30 cellular contexts compared by ENCODE assay signal in genomic region chr3:160950542-160950941, GRCh38.
"Had no signal": no experiment of that assay in that cellular context is flagged by ENCODE, and none has a peak within 500 bp of the region (broad histone marks: within the 10 kb centered on the region; RNA-seq: fewer than 3 reads in every experiment).

No MANE protein-coding gene starts in this region.

- H3K9me3 ChIP-seq: adrenal gland, ascending aorta, neutrophil, SK-N-SH, spleen, testis, transverse colon had no signal

- DNase-seq: activated CD4-positive, alpha-beta memory T cell treated with anti-CD3 and anti-CD28 coated beads for 36 hours; activated CD4-positive, alpha-beta T cell treated with anti-CD3 and anti-CD28 coated beads, Interleukin-2, amount 10 ng/mL, durations not matched to agents 24 days and 14 days; activated CD4-positive, CD25-positive, alpha-beta regulatory T cell treated with anti-CD3 and anti-CD28 coated beads, Interleukin-2, amount 50 U/mL, for 72 hours; activated CD8-positive, alpha-beta memory T cell treated with anti-CD3 and anti-CD28 coated beads, Interleukin-2, amount 50 U/mL, for 4 hours; activated effector memory CD4-positive, alpha-beta T cell treated with anti-CD3 and anti-CD28 coated beads, Interleukin-2, amount 50 U/mL, for 16 hours; activated naive CD4-positive, alpha-beta T cell treated with anti-CD3 and anti-CD28 coated beads for 36 hours; activated naive CD8-positive, alpha-beta T cell treated with anti-CD3 and anti-CD28 coated beads for 36 hours; activated T-cell treated with anti-CD3 and anti-CD28 coated beads, Interleukin-2, amount 50 U/mL, for 1 hour; adrenal gland; brain microvascular endothelial cell; cortex of kidney; glutamatergic neuron; hippocampal formation; mammary epithelial cell; naive B cell; nephron progenitor cell; SK-N-SH; spleen; stimulated activated CD4-positive, alpha-beta T cell treated with anti-CD3 and anti-CD28 coated beads, Interleukin-2, amount 100 ng/mL, for 48 hours; stimulated activated naive CD4-positive, alpha-beta T cell treated with Interleukin-2 at 50 U/mL for 16 hours; SW 1271; T1000; testis; transverse colon had no signal

- H3K4me3 ChIP-seq: adrenal gland, ascending aorta, spleen, testis, transverse colon had no signal

- H3K27me3 ChIP-seq: adrenal gland, ascending aorta, brain microvascular endothelial cell, neutrophil, spleen, testis, transverse colon had no signal

- H3K9ac ChIP-seq: SK-N-SH had no signal

- H3K27ac ChIP-seq: adrenal gland, ascending aorta, brain microvascular endothelial cell, neutrophil, testis, transverse colon had no signal

- H3K9me3 Mint-ChIP-seq: activated CD4-positive, alpha-beta memory T cell treated with anti-CD3 and anti-CD28 coated beads for 36 hours; activated CD4-positive, alpha-beta T cell treated with anti-CD3 and anti-CD28 coated beads, Interleukin-2, amount 10 ng/mL, durations not matched to agents 24 days and 14 days; activated naive CD4-positive, alpha-beta T cell treated with anti-CD3 and anti-CD28 coated beads for 36 hours; activated naive CD8-positive, alpha-beta T cell treated with anti-CD3 and anti-CD28 coated beads for 36 hours; activated T-helper 1 cell treated with anti-CD3 and anti-CD28 coated beads, Interleukin-12 subunit alpha, Interleukin-12 subunit beta, Interleukin-2, Interleukin-4 antibody, amounts not matched to agents 30 ng/mL and 10 ng/mL and 1 ng/mL, durations not matched to agents 14 hours and 24 hours and 36 hours; naive B cell; nephron progenitor cell; T-helper 1 cell treated with Interleukin-12 subunit alpha and Interleukin-12 subunit beta and Interleukin-4 antibody, amounts not matched to agents 30 μg/mL and 1 μg/mL, for 36 hours had no signal

- H3K4me1 Mint-ChIP-seq: naive B cell had no signal

- H3K27ac Mint-ChIP-seq: activated CD4-positive, alpha-beta memory T cell treated with anti-CD3 and anti-CD28 coated beads for 36 hours; activated CD4-positive, alpha-beta T cell treated with anti-CD3 and anti-CD28 coated beads, Interleukin-2, amount 10 ng/mL, durations not matched to agents 24 days and 14 days; activated naive CD4-positive, alpha-beta T cell treated with anti-CD3 and anti-CD28 coated beads for 36 hours; activated naive CD8-positive, alpha-beta T cell treated with anti-CD3 and anti-CD28 coated beads for 36 hours; activated T-helper 1 cell treated with anti-CD3 and anti-CD28 coated beads, Interleukin-12 subunit alpha, Interleukin-12 subunit beta, Interleukin-2, Interleukin-4 antibody, amounts not matched to agents 30 ng/mL and 10 ng/mL and 1 ng/mL, durations not matched to agents 14 hours and 24 hours and 36 hours; naive B cell; nephron progenitor cell; progenitor cell of endocrine pancreas; T-helper 1 cell treated with Interleukin-12 subunit alpha and Interleukin-12 subunit beta and Interleukin-4 antibody, amounts not matched to agents 30 μg/mL and 1 μg/mL, for 36 hours had no signal

- H3K36me3 ChIP-seq: adrenal gland, ascending aorta, brain microvascular endothelial cell, neutrophil, spleen, transverse colon had no signal

- H3K36me3 Mint-ChIP-seq: activated CD4-positive, alpha-beta memory T cell treated with anti-CD3 and anti-CD28 coated beads for 36 hours; activated naive CD8-positive, alpha-beta T cell treated with anti-CD3 and anti-CD28 coated beads for 36 hours; naive B cell had no signal

- H3K4me1 ChIP-seq: ascending aorta, testis, transverse colon had no signal

- H3K4me3 Mint-ChIP-seq: activated CD4-positive, alpha-beta memory T cell treated with anti-CD3 and anti-CD28 coated beads for 36 hours; activated CD4-positive, alpha-beta T cell treated with anti-CD3 and anti-CD28 coated beads, Interleukin-2, amount 10 ng/mL, durations not matched to agents 24 days and 14 days; activated naive CD4-positive, alpha-beta T cell treated with anti-CD3 and anti-CD28 coated beads for 36 hours; activated naive CD8-positive, alpha-beta T cell treated with anti-CD3 and anti-CD28 coated beads for 36 hours; activated T-helper 1 cell treated with anti-CD3 and anti-CD28 coated beads, Interleukin-12 subunit alpha, Interleukin-12 subunit beta, Interleukin-2, Interleukin-4 antibody, amounts not matched to agents 30 ng/mL and 10 ng/mL and 1 ng/mL, durations not matched to agents 14 hours and 24 hours and 36 hours; naive B cell; nephron progenitor cell; T-helper 1 cell treated with Interleukin-12 subunit alpha and Interleukin-12 subunit beta and Interleukin-4 antibody, amounts not matched to agents 30 μg/mL and 1 μg/mL, for 36 hours had no signal

- H3K27me3 Mint-ChIP-seq: activated CD4-positive, alpha-beta memory T cell treated with anti-CD3 and anti-CD28 coated beads for 36 hours; naive B cell; progenitor cell of endocrine pancreas had no signal

- ATAC-seq: esophagus mucosa had no signal
